In the genomic region with DNA sequence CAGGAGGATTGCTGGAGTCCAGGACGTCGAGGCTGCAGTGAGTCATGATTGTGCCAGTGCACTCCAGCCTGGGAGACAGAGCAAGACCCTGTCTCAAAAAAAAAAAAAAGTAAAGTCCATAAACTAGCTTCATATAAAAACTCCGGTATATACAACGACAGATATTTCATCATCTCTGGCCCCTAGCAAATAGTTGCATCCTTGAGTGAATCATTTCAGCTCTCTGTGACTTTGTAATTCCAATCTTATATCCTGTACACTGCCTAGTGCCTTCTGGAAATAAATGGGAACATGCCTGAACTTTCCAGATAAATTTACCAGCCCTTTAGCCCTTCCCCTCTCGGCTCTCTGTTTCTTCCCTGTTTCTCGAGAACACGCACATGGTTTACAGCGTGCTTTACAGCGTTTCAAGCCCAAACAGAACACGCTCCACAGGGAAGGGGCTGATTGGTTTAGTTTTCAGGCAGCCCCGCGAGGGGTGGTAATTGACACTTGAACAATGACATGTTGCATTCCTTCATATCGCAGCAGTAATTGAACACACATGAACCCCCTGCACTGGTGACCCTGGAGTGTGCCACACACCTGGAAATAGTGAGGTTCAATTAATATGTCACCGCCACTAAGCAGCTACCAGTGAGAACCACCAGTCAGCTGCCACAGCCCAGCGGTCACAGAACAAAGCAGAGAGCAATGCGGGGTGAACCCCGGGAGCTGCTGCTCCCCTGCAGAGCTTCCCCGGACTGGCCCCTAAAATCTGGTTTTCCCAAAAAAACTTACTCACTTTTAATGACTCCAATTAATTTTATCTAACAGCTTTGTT, we compare ENCODE assay signal across 21 cellular contexts. TPM values are rescaled to one million over a fixed set of nuclear protein-coding genes. Genes with fewer than 3 reads are reported as not detected.
DNase-seq lines count a peak whose midpoint lies in the region; ATAC-seq, FAIRE-seq and TF ChIP-seq lines count a peak whose summit lies in the region.
"Had no signal": no experiment of that assay in that cellular context is flagged by ENCODE, and none has a peak within 500 bp of the region (broad histone marks: within the 10 kb centered on the region; RNA-seq: fewer than 3 reads in every experiment).

No MANE protein-coding gene starts in this region.

- H2AFZ ChIP-seq in keratinocyte (ENCODE audit: control insufficient read depth, low read length) = no peak overlapping the region

- H3K4me2 ChIP-seq in A549 (peak overlapping the region; percentile 16; the same call in 1 of the 3 replicates), keratinocyte (ENCODE audit: control insufficient read depth, extremely low read depth, insufficient read depth, low read depth, low read length) (peak overlapping the region; percentile 63)

- POLR2A ChIA-PET in A549 (lab: Yijun Ruan, JAX) = no interaction called here
- POLR2A ChIA-PET in HEK293 (lab: Yijun Ruan, JAX) = no interaction called here

- no peaks in the 10 kb centered on the region for H3K79me2 ChIP-seq in keratinocyte (ENCODE audit: control insufficient read depth, insufficient read depth, low read length)

- no peak for TF ChIP-seq RAD21 in A549 (conservative IDR thresholded peaks at IDR 0.05 in 1 of 2, IDR thresholded peaks at IDR 0.05 in 1 of 2)

- H3K36me3 ChIP-seq in HEK293 (ENCODE audit: control insufficient read depth in 2 of 2, insufficient read depth in 1 of 2, low read length in 2 of 2) (no peaks in the 10 kb centered on the region), adipocyte (ENCODE audit: control insufficient read depth, insufficient read depth, low read length, severe bottlenecking) (no peaks in the 10 kb centered on the region), keratinocyte (ENCODE audit: control insufficient read depth in 2 of 2, extremely low read depth in 1 of 2, insufficient read depth in 2 of 2, low read length in 2 of 2) (no peaks in the 10 kb centered on the region)
- H3K36me3 ChIP-seq: esophagus squamous epithelium had no signal

- FAIRE-seq in A549 (lab: Jason Lieb, UNC) (no peak), keratinocyte (lab: Jason Lieb, UNC) (no peak)
- FAIRE-seq: GM12878 had no signal

- no peak for DNase-seq in A549 (ENCODE audit: low read depth in 1 of 2, low spot score in 1 of 2)
- peak; percentile 46 for DNase-seq in adipocyte (ENCODE audit: low read depth)
- no peak for DNase-seq in keratinocyte (ENCODE audit: low read depth, low spot score)
- no peak for DNase-seq in COLO668 (lab: John Stamatoyannopoulos, UW; ENCODE audit: unreplicated experiment)
- DNase-seq in NCI-H82 treated with DMSO at 0.1 percent for 48 hours (lab: John Stamatoyannopoulos, UW; ENCODE audit: unreplicated experiment) = no peak
- no peak for DNase-seq in NCI-H2171 treated with DMSO at 0.1 percent for 48 hours (lab: John Stamatoyannopoulos, UW)
- no peak for DNase-seq in mucosa of gallbladder (ENCODE audit: low spot score)
- DNase-seq: ACHN; activated CD4-positive, alpha-beta T cell treated with anti-CD3 and anti-CD28 coated beads for 48 hours; activated CD8-positive, alpha-beta memory T cell treated with anti-CD3 and anti-CD28 coated beads, Interleukin-2, amount 50 U/mL, for 48 hours; activated naive CD4-positive, alpha-beta T cell; Caco-2; dermis blood vessel endothelial cell; esophagus squamous epithelium; hypothalamus; Karpas-422; left cardiac atrium; T1000 had no signal

- H3K9me3 ChIP-seq in A549 (no peaks in the 10 kb centered on the region), HEK293 (ENCODE audit: control insufficient read depth, insufficient read depth, low read depth, low read length) (no peaks in the 10 kb centered on the region), adipocyte (ENCODE audit: control insufficient read depth, low read length) (no peaks in the 10 kb centered on the region), keratinocyte (ENCODE audit: control insufficient read depth, low read depth, low read length) (no peaks in the 10 kb centered on the region)
- H3K9me3 ChIP-seq: Caco-2, esophagus squamous epithelium had no signal

- H3K27ac ChIP-seq in A549 (peak overlapping the region in 1 of 2 experiments; percentile 68; a peak in 3 of 6 replicates), HEK293 (ENCODE audit: extremely low read depth, low read depth, low read length) (no peak overlapping the region), keratinocyte (ENCODE audit: control insufficient read depth, insufficient read depth, low read length) (no peak overlapping the region)
- H3K27ac ChIP-seq: esophagus squamous epithelium had no signal

- H4K20me1 ChIP-seq in keratinocyte (ENCODE audit: control insufficient read depth, extremely low read depth, insufficient read depth, low read length) = no peaks in the 10 kb centered on the region

- H3K4me1 ChIP-seq in A549 = peaks cover 14% of the 10 kb centered on the region; the same call in 1 of the 3 replicates
- no peaks in the 10 kb centered on the region for H3K4me1 ChIP-seq in HEK293 (ENCODE audit: control insufficient read depth, insufficient read depth, low read length)
- H3K4me1 ChIP-seq in adipocyte (ENCODE audit: control insufficient read depth, insufficient read depth, low read length) = peaks cover 11% of the 10 kb centered on the region
- H3K4me1 ChIP-seq in keratinocyte (ENCODE audit: control insufficient read depth, extremely low read depth, insufficient read depth, low read length) = peaks cover 6% of the 10 kb centered on the region

- H3K4me3 ChIP-seq in A549 (no peak overlapping the region), HEK293 (ENCODE audit: low read depth, low read length) (no peak overlapping the region), adipocyte (ENCODE audit: low read length) (no peak overlapping the region), keratinocyte (ENCODE audit: control insufficient read depth in 2 of 3, extremely low read depth in 1 of 3, insufficient read depth in 2 of 3, low read depth in 1 of 3, low read length in 3 of 3) (peak overlapping the region in 1 of 3 experiments; percentile 19)
- H3K4me3 ChIP-seq: esophagus squamous epithelium, GM12878 had no signal

- TF ChIP-seq CTCF in A549 (IDR thresholded peaks at IDR 0.05) (no peak), HEK293 (tag by site-specific recombination; IDR thresholded peaks at IDR 0.05) (no peak), keratinocyte (optimal IDR thresholded peaks at IDR 0.05 in 1 of 3, IDR thresholded peaks at IDR 0.05 in 1 of 3, conservative IDR thresholded peaks at IDR 0.05 in 1 of 3; ENCODE audit: extremely low read depth in 1 of 3, insufficient read depth in 2 of 3, low read length in 3 of 3) (no peak)

- 81% methylated on average over 18 of the region's 18 CpGs for WGBS in A549 (ENCODE audit: missing lambda C conversion rate)

- no peaks in the 10 kb centered on the region for H3K9me1 ChIP-seq in keratinocyte (ENCODE audit: control insufficient read depth, extremely low read depth, insufficient read depth, low read length)

- H3K27me3 ChIP-seq in adipocyte (replicated peaks; ENCODE audit: control insufficient read depth, insufficient read depth, low read length) (peaks cover 78% of the 10 kb centered on the region), keratinocyte (ENCODE audit: control insufficient read depth, extremely low read depth, insufficient read depth, low read length) (peaks cover 35% of the 10 kb centered on the region)

- CTCF ChIA-PET in A549 (lab: Yijun Ruan, JAX) = interaction anchor here (0.6 to 3.0 kb wide), 11 partner anchors 7 to 266 kb away, joined by 3 to 16 read pairs (median 5); no protein-coding TSS in a partner anchor
- CTCF ChIA-PET in HEK293 (lab: Yijun Ruan, JAX) = interaction anchor here (0.6 to 2.9 kb wide), 16 partner anchors 9 to 277 kb away, joined by 3 to 12 read pairs (median 4); no protein-coding TSS in a partner anchor

- no peak for ATAC-seq in A549
- ATAC-seq: GM12878; left cardiac atrium; stimulated activated memory B cell treated with anti-CD40 and anti-IgM and Interleukin-4, amounts not matched to agents 10 μg/mL and 1 μg/mL and 100 μg/mL, for 72 hours had no signal

- H3K9ac ChIP-seq in adipocyte (ENCODE audit: low read length) (no peak overlapping the region), keratinocyte (ENCODE audit: control insufficient read depth, extremely low read depth, insufficient read depth, low read length) (no peak overlapping the region)

- no peak for TF ChIP-seq EP300 in A549 (IDR thresholded peaks at IDR 0.05)

- TF ChIP-seq POLR2A in A549 (IDR thresholded peaks at IDR 0.05; ENCODE audit: low read length) = no peak

- dilution Hi-C loops in keratinocyte (cut with MboI; ENCODE audit: extremely low pct_ligation_motif_present, low sequenced_read_pairs) = no loop called here

TF ChIP-seq in A549, 52 proteins besides CTCF, POLR2A, EP300 and RAD21 (continues in another document):
- TF ChIP-seq ESRRA (IDR thresholded peaks at IDR 0.05; ENCODE audit: borderline replicate concordance, low read length) (no peak), HOXB5 (CRISPR knock-in tag; IDR thresholded peaks at IDR 0.05) (no peak)

TF ChIP-seq in HEK293, 187 proteins besides CTCF, POLR2A, EP300 and RAD21 (continues in another document):
- TF ChIP-seq SCRT1 (tag by site-specific recombination; IDR thresholded peaks at IDR 0.05; ENCODE audit: borderline replicate concordance) = no peak

RNA-seq across cellular contexts. Expression of a gene that starts 35.7 kb away (rescaled TPM):
- 12.6 and 12.9 TPM in 2 replicates for polyA plus RNA-seq in A549 (2011; rRNA removed)
- polyA plus RNA-seq in A549 (2012; cell fraction: cytosol; rRNA removed) = 27.2 and 30.9 TPM in 2 replicates
- 49.2 and 57.7 TPM in 2 replicates for polyA plus RNA-seq in A549 (2012; cell fraction: nucleus; rRNA removed)
- polyA plus RNA-seq in A549 (2017; fragmentation: RNase III; extraction: RNeasy Plus Mini Kit Qiagen cat#74134 plus additional on column Dnase treatment) = 11.2 to 13.4 TPM (median 12.1 TPM) in 3 replicates
- polyA minus RNA-seq in A549 (2011; rRNA and poly(A)+ RNA removed) = 20.3 and 22.0 TPM in 2 replicates
- polyA plus RNA-seq in keratinocyte = 0.03 to 0.05 TPM in 2 of 3 replicates, not detected in the other
- polyA plus RNA-seq in keratinocyte (2011; ENCODE audit: low read depth) = not detected
- 0.01 and 0.06 TPM in 2 replicates for polyA plus RNA-seq in keratinocyte (2011; cell fraction: cytosol; rRNA removed)
- polyA plus RNA-seq in keratinocyte (2011; cell fraction: nucleus; rRNA removed) = 0.11 and 0.16 TPM in 2 replicates
- polyA plus RNA-seq in keratinocyte (2012; ENCODE audit: low replicate concordance) = 0.05 and 0.18 TPM in 2 replicates
- polyA minus RNA-seq in keratinocyte = not detected in 3 replicates
- polyA minus RNA-seq in keratinocyte (2011; cell fraction: cytosol; rRNA and poly(A)+ RNA removed) = not detected
- not detected in 2 replicates for polyA minus RNA-seq in keratinocyte (2011; cell fraction: nucleus; rRNA and poly(A)+ RNA removed)
- 0.14 TPM for total RNA-seq in mucosa of gallbladder
- total RNA-seq: left cardiac atrium had no signal

Comparison
In these comparisons a context has a peak if more than half of its experiments do, and no peak if none do; other contexts are left out.
1. RNA of a gene that starts 35.7 kb away (polyA plus RNA-seq): 11.2 to 57.7 TPM in A549; 0.01 to 0.18 TPM in keratinocyte; every median in the first group is over 10 times any median in the second.